ENCODE assay signal across 12 cellular contexts in genomic region chr11:9047986-9048522, GRCh38. TPM values are rescaled to one million over a fixed set of nuclear protein-coding genes. Genes with fewer than 3 reads are reported as not detected.
A peak's percentile ranks its signal among the peaks of the same experiment; 100 is the strongest.
DNase-seq lines count a peak whose midpoint lies in the region; ATAC-seq, FAIRE-seq and TF ChIP-seq lines count a peak whose summit lies in the region.
"Had no signal": no experiment of that assay in that cellular context is flagged by ENCODE, and none has a peak within 500 bp of the region (broad histone marks: within the 10 kb centered on the region; RNA-seq: fewer than 3 reads in every experiment).

No MANE protein-coding gene starts in this region.

- no peak for TF ChIP-seq CTCF in progenitor cell of endocrine pancreas (IDR thresholded peaks at IDR 0.05; ENCODE audit: unreplicated experiment)

- ATAC-seq in Right ventricle myocardium superior (ENCODE audit: poor library complexity) (peak; percentile 74), HG02678 (IDR thresholded peaks at IDR 0.05; ENCODE audit: unreplicated experiment) (no peak), HG03097 (IDR thresholded peaks at IDR 0.05; ENCODE audit: low FRiP score, unreplicated experiment) (no peak)

- H3K27ac ChIP-seq in mesodermal cell (ENCODE audit: low read depth, low read length, severe bottlenecking), result peak overlapping the region; percentile 45
- H3K27ac ChIP-seq: BLaER1 had no signal

- no peak for DNase-seq in Right ventricle myocardium superior
- DNase-seq in cardiac septum (ENCODE audit: low spot score), result no peak
- DNase-seq in activated T-cell treated with anti-CD3 and anti-CD28 coated beads, Interleukin-2, amount 50 U/mL, for 1 hour, result no peak
- DNase-seq in progenitor cell of endocrine pancreas (ENCODE audit: low spot score, unreplicated experiment), result no peak
- DNase-seq: MG63, T-helper 2 cell had no signal

- H3K4me3 ChIP-seq in mesodermal cell (ENCODE audit: extremely low read depth, insufficient read depth, low read length, poor library complexity, severe bottlenecking), result no peak overlapping the region
- H3K4me3 ChIP-seq: BLaER1, MG63 had no signal

- no peaks in the 10 kb centered on the region for H3K36me3 ChIP-seq in mesodermal cell (ENCODE audit: control insufficient read depth, insufficient read depth, low read length)
- H3K36me3 ChIP-seq: BLaER1, MG63 had no signal

- no peaks in the 10 kb centered on the region for H3K4me1 Mint-ChIP-seq in progenitor cell of endocrine pancreas (ENCODE audit: low read depth)

- peak; percentile 91 for FAIRE-seq in endometrium (lab: Jason Lieb, UNC)
- FAIRE-seq: astrocyte had no signal

- H3K9me3 Mint-ChIP-seq in progenitor cell of endocrine pancreas (ENCODE audit: low read depth), result no peaks in the 10 kb centered on the region

- no peaks in the 10 kb centered on the region for H3K36me3 Mint-ChIP-seq in progenitor cell of endocrine pancreas (ENCODE audit: insufficient read depth)

- intact Hi-C loops in Right ventricle myocardium superior (cut with DNase I), result no loop called here
- intact Hi-C loops in cardiac septum (cut with DNase I), result no loop called here

- WGBS in mesodermal cell (ENCODE audit: insufficient coverage in 2 of 2), 2 experiments, result 76 to 78% methylated on average over 6 to 8 of the region's 9 CpGs

- H3K4me1 ChIP-seq in mesodermal cell (ENCODE audit: control insufficient read depth, insufficient read depth, low read length, poor library complexity, severe bottlenecking), result peaks cover under 1% of the 10 kb centered on the region

- H3K27ac Mint-ChIP-seq in progenitor cell of endocrine pancreas, result no peak overlapping the region

- H3K4me3 Mint-ChIP-seq in progenitor cell of endocrine pancreas (ENCODE audit: low read depth), result no peak overlapping the region

- peaks cover 16% of the 10 kb centered on the region for H3K27me3 Mint-ChIP-seq in progenitor cell of endocrine pancreas

- H3K9me3 ChIP-seq in mesodermal cell (ENCODE audit: control insufficient read depth, low read length), result no peaks in the 10 kb centered on the region
- H3K9me3 ChIP-seq: BLaER1, MG63 had no signal

RNA-seq across cellular contexts. Expression of gene SCUBE2, which starts 43.3 kb away (rescaled TPM):
- total RNA-seq in Right ventricle myocardium superior, result 1.9 TPM
- 3.9 TPM for total RNA-seq in cardiac septum
- polyA plus RNA-seq in mesodermal cell (2013, experiment 1 of 2), result 1.7 TPM
- polyA plus RNA-seq in mesodermal cell (2013, experiment 2 of 2), result 0.66 TPM
- 1.2 and 1.4 TPM in 2 replicates for total RNA-seq in progenitor cell of endocrine pancreas

RNA-seq across cellular contexts. Expression of gene NRIP3, which starts 44.3 kb away (rescaled TPM):
- 1.0 TPM for total RNA-seq in Right ventricle myocardium superior
- 1.0 TPM for total RNA-seq in cardiac septum
- polyA plus RNA-seq in mesodermal cell (2013, experiment 1 of 2), result 3.6 TPM
- 2.6 TPM for polyA plus RNA-seq in mesodermal cell (2013, experiment 2 of 2)
- total RNA-seq in progenitor cell of endocrine pancreas, result 0.33 and 0.65 TPM in 2 replicates
